Comparison of ENCODE assay signal across 1 cellular context in the genomic region with DNA sequence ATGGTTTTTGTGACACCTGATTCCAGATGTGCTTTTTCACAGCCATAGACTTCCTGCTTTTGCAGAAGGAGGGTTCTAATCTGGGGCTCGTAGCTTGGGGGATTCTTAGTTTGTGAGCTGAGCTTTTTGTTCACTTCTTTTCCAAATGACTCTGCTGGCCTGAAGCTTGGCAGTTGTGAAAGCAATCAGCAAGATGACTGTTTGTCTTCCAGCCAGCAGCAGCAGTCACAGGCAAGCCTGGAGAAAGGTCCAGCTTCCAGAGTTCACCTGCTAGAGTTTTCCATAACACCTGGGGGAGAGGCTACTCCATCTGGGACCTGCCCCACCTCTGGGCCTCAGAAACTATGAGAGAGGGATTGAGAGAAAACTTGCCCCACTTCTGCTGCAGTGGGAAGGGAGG.
TF ChIP-seq lines count a peak whose summit lies in the region.

No MANE protein-coding gene starts in this region.

TF ChIP-seq in GM23338, 12 proteins besides CTCF, POLR2A, EP300 and RAD21 (continued from another document):
- TF ChIP-seq, protein P1, sequence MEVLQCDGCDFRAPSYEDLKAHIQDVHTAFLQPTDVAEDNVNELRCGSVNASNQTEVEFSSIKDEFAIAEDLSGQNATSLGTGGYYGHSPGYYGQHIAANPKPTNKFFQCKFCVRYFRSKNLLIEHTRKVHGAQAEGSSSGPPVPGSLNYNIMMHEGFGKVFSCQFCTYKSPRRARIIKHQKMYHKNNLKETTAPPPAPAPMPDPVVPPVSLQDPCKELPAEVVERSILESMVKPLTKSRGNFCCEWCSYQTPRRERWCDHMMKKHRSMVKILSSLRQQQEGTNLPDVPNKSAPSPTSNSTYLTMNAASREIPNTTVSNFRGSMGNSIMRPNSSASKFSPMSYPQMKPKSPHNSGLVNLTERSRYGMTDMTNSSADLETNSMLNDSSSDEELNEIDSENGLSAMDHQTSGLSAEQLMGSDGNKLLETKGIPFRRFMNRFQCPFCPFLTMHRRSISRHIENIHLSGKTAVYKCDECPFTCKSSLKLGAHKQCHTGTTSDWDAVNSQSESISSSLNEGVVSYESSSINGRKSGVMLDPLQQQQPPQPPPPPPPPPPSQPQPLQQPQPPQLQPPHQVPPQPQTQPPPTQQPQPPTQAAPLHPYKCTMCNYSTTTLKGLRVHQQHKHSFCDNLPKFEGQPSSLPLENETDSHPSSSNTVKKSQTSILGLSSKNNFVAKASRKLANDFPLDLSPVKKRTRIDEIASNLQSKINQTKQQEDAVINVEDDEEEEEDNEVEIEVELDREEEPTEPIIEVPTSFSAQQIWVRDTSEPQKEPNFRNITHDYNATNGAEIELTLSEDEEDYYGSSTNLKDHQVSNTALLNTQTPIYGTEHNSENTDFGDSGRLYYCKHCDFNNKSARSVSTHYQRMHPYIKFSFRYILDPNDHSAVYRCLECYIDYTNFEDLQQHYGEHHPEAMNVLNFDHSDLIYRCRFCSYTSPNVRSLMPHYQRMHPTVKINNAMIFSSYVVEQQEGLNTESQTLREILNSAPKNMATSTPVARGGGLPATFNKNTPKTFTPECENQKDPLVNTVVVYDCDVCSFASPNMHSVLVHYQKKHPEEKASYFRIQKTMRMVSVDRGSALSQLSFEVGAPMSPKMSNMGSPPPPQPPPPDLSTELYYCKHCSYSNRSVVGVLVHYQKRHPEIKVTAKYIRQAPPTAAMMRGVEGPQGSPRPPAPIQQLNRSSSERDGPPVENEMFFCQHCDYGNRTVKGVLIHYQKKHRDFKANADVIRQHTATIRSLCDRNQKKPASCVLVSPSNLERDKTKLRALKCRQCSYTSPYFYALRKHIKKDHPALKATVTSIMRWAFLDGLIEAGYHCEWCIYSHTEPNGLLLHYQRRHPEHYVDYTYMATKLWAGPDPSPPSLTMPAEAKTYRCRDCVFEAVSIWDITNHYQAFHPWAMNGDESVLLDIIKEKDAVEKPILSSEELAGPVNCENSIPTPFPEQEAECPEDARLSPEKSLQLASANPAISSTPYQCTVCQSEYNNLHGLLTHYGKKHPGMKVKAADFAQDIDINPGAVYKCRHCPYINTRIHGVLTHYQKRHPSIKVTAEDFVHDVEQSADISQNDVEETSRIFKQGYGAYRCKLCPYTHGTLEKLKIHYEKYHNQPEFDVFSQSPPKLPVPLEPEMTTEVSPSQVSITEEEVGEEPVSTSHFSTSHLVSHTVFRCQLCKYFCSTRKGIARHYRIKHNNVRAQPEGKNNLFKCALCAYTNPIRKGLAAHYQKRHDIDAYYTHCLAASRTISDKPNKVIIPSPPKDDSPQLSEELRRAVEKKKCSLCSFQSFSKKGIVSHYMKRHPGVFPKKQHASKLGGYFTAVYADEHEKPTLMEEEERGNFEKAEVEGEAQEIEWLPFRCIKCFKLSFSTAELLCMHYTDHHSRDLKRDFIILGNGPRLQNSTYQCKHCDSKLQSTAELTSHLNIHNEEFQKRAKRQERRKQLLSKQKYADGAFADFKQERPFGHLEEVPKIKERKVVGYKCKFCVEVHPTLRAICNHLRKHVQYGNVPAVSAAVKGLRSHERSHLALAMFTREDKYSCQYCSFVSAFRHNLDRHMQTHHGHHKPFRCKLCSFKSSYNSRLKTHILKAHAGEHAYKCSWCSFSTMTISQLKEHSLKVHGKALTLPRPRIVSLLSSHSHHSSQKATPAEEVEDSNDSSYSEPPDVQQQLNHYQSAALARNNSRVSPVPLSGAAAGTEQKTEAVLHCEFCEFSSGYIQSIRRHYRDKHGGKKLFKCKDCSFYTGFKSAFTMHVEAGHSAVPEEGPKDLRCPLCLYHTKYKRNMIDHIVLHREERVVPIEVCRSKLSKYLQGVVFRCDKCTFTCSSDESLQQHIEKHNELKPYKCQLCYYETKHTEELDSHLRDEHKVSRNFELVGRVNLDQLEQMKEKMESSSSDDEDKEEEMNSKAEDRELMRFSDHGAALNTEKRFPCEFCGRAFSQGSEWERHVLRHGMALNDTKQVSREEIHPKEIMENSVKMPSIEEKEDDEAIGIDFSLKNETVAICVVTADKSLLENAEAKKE (CRISPR knock-in tag; IDR thresholded peaks at IDR 0.05) = no peak
- TF ChIP-seq EZH2 (IDR thresholded peaks at IDR 0.05; ENCODE audit: low read depth, unreplicated experiment) (no peak), POLR2AphosphoS5 (IDR thresholded peaks at IDR 0.05; ENCODE audit: low read depth) (no peak), ZNF114 (CRISPR knock-in tag; IDR thresholded peaks at IDR 0.05) (no peak), CREB1 (CRISPR knock-in tag; IDR thresholded peaks at IDR 0.05; ENCODE audit: low read depth) (no peak), NANOG (IDR thresholded peaks at IDR 0.05; ENCODE audit: borderline replicate concordance) (no peak), JUNB (IDR thresholded peaks at IDR 0.05; ENCODE audit: unreplicated experiment) (no peak), EZH2phosphoT487 (IDR thresholded peaks at IDR 0.05; ENCODE audit: unreplicated experiment) (no peak), STAT1 (IDR thresholded peaks at IDR 0.05; ENCODE audit: unreplicated experiment) (no peak), ZNF331 (CRISPR knock-in tag; IDR thresholded peaks at IDR 0.05; ENCODE audit: low read depth) (no peak)
- TF ChIP-seq, protein P2, sequence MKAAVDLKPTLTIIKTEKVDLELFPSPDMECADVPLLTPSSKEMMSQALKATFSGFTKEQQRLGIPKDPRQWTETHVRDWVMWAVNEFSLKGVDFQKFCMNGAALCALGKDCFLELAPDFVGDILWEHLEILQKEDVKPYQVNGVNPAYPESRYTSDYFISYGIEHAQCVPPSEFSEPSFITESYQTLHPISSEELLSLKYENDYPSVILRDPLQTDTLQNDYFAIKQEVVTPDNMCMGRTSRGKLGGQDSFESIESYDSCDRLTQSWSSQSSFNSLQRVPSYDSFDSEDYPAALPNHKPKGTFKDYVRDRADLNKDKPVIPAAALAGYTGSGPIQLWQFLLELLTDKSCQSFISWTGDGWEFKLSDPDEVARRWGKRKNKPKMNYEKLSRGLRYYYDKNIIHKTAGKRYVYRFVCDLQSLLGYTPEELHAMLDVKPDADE (IDR thresholded peaks at IDR 0.05) = no peak
